Comparison of ENCODE assay signal across 8 cellular contexts in the genomic region with DNA sequence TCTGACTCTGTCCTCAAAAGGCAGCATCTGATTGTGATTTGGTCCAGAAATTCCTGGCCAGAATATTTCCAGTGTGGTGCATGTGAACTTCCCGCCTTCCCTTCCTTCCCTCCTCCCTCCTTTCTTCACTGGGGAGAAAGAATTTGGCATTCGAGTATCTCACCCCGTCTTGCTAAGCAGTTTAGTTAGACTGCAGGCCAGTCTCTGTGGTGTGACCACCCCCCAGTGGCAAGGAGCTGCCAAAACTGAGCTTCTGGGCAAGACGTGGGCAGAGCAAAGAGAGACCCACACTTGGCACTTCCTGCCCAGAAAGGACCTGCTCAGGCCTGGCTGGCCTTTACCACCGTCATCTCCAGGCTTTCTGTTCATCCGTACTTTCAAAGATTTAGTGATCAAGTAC. TPM values are rescaled to one million over a fixed set of nuclear protein-coding genes. Genes with fewer than 3 reads are reported as not detected.
DNase-seq lines count a peak whose midpoint lies in the region; TF ChIP-seq lines count a peak whose summit lies in the region.

No MANE protein-coding gene starts in this region.

- DNase-seq in stimulated activated CD4-positive, alpha-beta T cell treated with anti-CD3 and anti-CD28 coated beads, Interleukin-1b, Interleukin-23, amount 100 ng/mL, for 48 hours: peak; percentile 39
- DNase-seq in stimulated activated CD4-positive, alpha-beta T cell treated with anti-CD3 and anti-CD28 coated beads, Interleukin-2, amount 100 ng/mL, for 48 hours: no peak
- DNase-seq in UCSD-AML1 (lab: John Stamatoyannopoulos, UW; ENCODE audit: unreplicated experiment) (peak; percentile 68), epithelial cell of proximal tubule (ENCODE audit: low read depth) (no peak), nucleus accumbens (lab: John Stamatoyannopoulos, UW) (peak in 34 of 56 donors; percentile 2 to 59 (median 10)), cortex of kidney (lab: John Stamatoyannopoulos, UW) (no peak), NCI-H2107 treated with DMSO at 0.1 percent for 48 hours (lab: John Stamatoyannopoulos, UW; ENCODE audit: unreplicated experiment) (no peak), vagina (ENCODE audit: extremely low spot score in 2 of 2) (no peak)

- no peaks in the 10 kb centered on the region for H3K27me3 ChIP-seq in vagina

- H3K4me1 ChIP-seq in vagina: no peaks in the 10 kb centered on the region

- TF ChIP-seq CTCF in epithelial cell of proximal tubule (conservative IDR thresholded peaks at IDR 0.05; ENCODE audit: low read depth, low read length) (peak; percentile 56), vagina (IDR thresholded peaks at IDR 0.05) (peak in 1 of 3 experiments; percentile 10)

- intact Hi-C loops in vagina (cut with DNase I): no loop called here

- H3K36me3 ChIP-seq in vagina: no peaks in the 10 kb centered on the region

- no peaks in the 10 kb centered on the region for H3K9me3 ChIP-seq in vagina

- no peak overlapping the region for H3K27ac ChIP-seq in vagina

- H3K4me3 ChIP-seq in epithelial cell of proximal tubule (ENCODE audit: low read depth, low read length): no peak overlapping the region
- H3K4me3 ChIP-seq in vagina: no peak overlapping the region

- no peak for TF ChIP-seq POLR2A in vagina (IDR thresholded peaks at IDR 0.05)

RNA-seq across cellular contexts. Expression of gene SNX20, which starts 36.4 kb away (rescaled TPM):
- total RNA-seq in epithelial cell of proximal tubule (not detected in 2 replicates), vagina (2.2 TPM)

RNA-seq across cellular contexts. Expression of gene NOD2, which starts 48.7 kb away (rescaled TPM):
- total RNA-seq in epithelial cell of proximal tubule (0.07 and 0.12 TPM in 2 replicates), vagina (43.5 TPM)

Comparison
In these comparisons a context has a peak if more than half of its experiments do, and no peak if none do; other contexts are left out.
1. DNase-seq: peak in stimulated activated CD4-positive, alpha-beta T cell treated with anti-CD3 and anti-CD28 coated beads, Interleukin-1b, Interleukin-23, amount 100 ng/mL, for 48 hours (single experiment), UCSD-AML1 (single experiment) and nucleus accumbens (34 of 56); none in stimulated activated CD4-positive, alpha-beta T cell treated with anti-CD3 and anti-CD28 coated beads, Interleukin-2, amount 100 ng/mL, for 48 hours (0 of 2), epithelial cell of proximal tubule (single experiment), cortex of kidney (single experiment), NCI-H2107 treated with DMSO at 0.1 percent for 48 hours (single experiment) and vagina (0 of 2).
2. RNA of gene NOD2, which starts 48.7 kb away (total RNA-seq): 43.5 TPM in vagina (single experiment); 0.07 to 0.12 TPM in epithelial cell of proximal tubule; every median in the first group is over 10 times any median in the second.